33 cellular contexts compared by ENCODE assay signal in genomic region chr11:111107501-111107900, GRCh38.
DNase-seq lines count a peak whose midpoint lies in the region; ATAC-seq and TF ChIP-seq lines count a peak whose summit lies in the region.
"Had no signal": no experiment of that assay in that cellular context is flagged by ENCODE, and none has a peak within 500 bp of the region (broad histone marks: within the 10 kb centered on the region; RNA-seq: fewer than 3 reads in every experiment).

No MANE protein-coding gene starts in this region.

- ATAC-seq in HG02981 (IDR thresholded peaks at IDR 0.05; ENCODE audit: unreplicated experiment), result peak; percentile 59
- ATAC-seq in upper lobe of right lung, result peak; percentile 53
- ATAC-seq in GM18907 (IDR thresholded peaks at IDR 0.05; ENCODE audit: unreplicated experiment), result no peak
- ATAC-seq: GM23338, left lung, pancreas, T-cell had no signal

- TF ChIP-seq CTCF in upper lobe of right lung (IDR thresholded peaks at IDR 0.05), result no peak
- TF ChIP-seq CTCF in GM10248 (IDR thresholded peaks at IDR 0.05; ENCODE audit: control extremely low read depth, extremely low read depth, low read depth, missing control alignments), result no peak

- H3K36me3 ChIP-seq in upper lobe of right lung, result no peaks in the 10 kb centered on the region
- H3K36me3 ChIP-seq: left lung, neural progenitor cell, pancreas, SJCRH30, suprapubic skin, upper lobe of left lung had no signal

- H3K4me3 ChIP-seq in upper lobe of right lung, result no peak overlapping the region
- H3K4me3 ChIP-seq: coronary artery, GM23338, left lung, neural progenitor cell, pancreas, SJCRH30, suprapubic skin, upper lobe of left lung had no signal

- H3K27ac ChIP-seq in upper lobe of right lung, result no peak overlapping the region
- H3K27ac ChIP-seq: coronary artery, epithelial cell of prostate, HL-60, KMS-11, left lung, neural progenitor cell, pancreas, SJCRH30, suprapubic skin, upper lobe of left lung had no signal

- intact Hi-C loops in upper lobe of right lung (cut with DNase I), result no loop called here

- DNase-seq in MV-4-11 (lab: John Stamatoyannopoulos, UW), result peak; percentile 91
- DNase-seq in SKM-1 treated with dmso at 0.1 percent for 144 hours (lab: John Stamatoyannopoulos, UW; ENCODE audit: unreplicated experiment), result peak; percentile 87
- no peak for DNase-seq in upper lobe of right lung
- DNase-seq in GM10248 (ENCODE audit: extremely low spot score), result no peak
- DNase-seq in activated CD4-positive, alpha-beta T cell treated with anti-CD3 and anti-CD28 coated beads, Interleukin-2, amount 50 U/mL, for 1 hour, result no peak
- DNase-seq: activated CD4-positive, alpha-beta T cell treated with anti-CD3 and anti-CD28 coated beads, Interleukin-2, amount 50 U/mL, for 4 hours; activated gamma-delta T cell treated with Interleukin-2 at 50 U/mL for 16 hours; activated T-cell treated with anti-CD3 and anti-CD28 coated beads, Interleukin-2, amount 50 U/mL, for 48 hours; C1 segment of cervical spinal cord; caudate nucleus; DMS153; effector CD8-positive, alpha-beta T cell; left lung; mesendoderm; NCI-H1694 treated with DMSO at 0.1 percent for 48 hours; NCI-H2171; NCI-H510A treated with DMSO at 0.1 percent for 48 hours; NK-92 treated with Interleukin-12 subunit alpha and Interleukin-12 subunit beta, amount 100 ng/mL, for 24 hours; pancreas; retina; SJCRH30; stimulated activated naive CD4-positive, alpha-beta T cell treated with Interleukin-2 at 50 U/mL for 16 hours; T-cell; upper lobe of left lung had no signal

- no peaks in the 10 kb centered on the region for H3K9me3 ChIP-seq in upper lobe of right lung
- H3K9me3 ChIP-seq: left lung, pancreas, SJCRH30, suprapubic skin, upper lobe of left lung had no signal

- no peaks in the 10 kb centered on the region for H3K27me3 ChIP-seq in upper lobe of right lung
- H3K27me3 ChIP-seq: left lung, neural progenitor cell, SJCRH30, suprapubic skin, upper lobe of left lung had no signal

- H3K4me1 ChIP-seq in upper lobe of right lung, result no peaks in the 10 kb centered on the region
- H3K4me1 ChIP-seq: left lung, neural progenitor cell, pancreas, SJCRH30, suprapubic skin, upper lobe of left lung had no signal

- CTCF ChIA-PET in GM10248 (lab: Yijun Ruan, JAX), result interaction anchor here (0.9 kb wide), 1 partner anchor 18 kb away, joined by 3 read pairs; no protein-coding TSS in a partner anchor

- POLR2A ChIA-PET in GM10248 (lab: Yijun Ruan, JAX), result no interaction called here

Comparison
In these comparisons a context has a peak if more than half of its experiments do, and no peak if none do; other contexts are left out.
1. DNase-seq: peak in MV-4-11 (single experiment) and SKM-1 treated with dmso at 0.1 percent for 144 hours (single experiment); none in upper lobe of right lung (single experiment), GM10248 (single experiment) and activated CD4-positive, alpha-beta T cell treated with anti-CD3 and anti-CD28 coated beads, Interleukin-2, amount 50 U/mL, for 1 hour (single experiment).